ENCODE assay signal across 13 cellular contexts in genomic region chr12:132462778-132463177, GRCh38. TPM values are rescaled to one million over a fixed set of nuclear protein-coding genes. Genes with fewer than 3 reads are reported as not detected.
A peak's percentile ranks its signal among the peaks of the same experiment; 100 is the strongest.
DNase-seq lines count a peak whose midpoint lies in the region; ATAC-seq and TF ChIP-seq lines count a peak whose summit lies in the region.
"Had no signal": no experiment of that assay in that cellular context is flagged by ENCODE, and none has a peak within 500 bp of the region (broad histone marks: within the 10 kb centered on the region; RNA-seq: fewer than 3 reads in every experiment).

No MANE protein-coding gene starts in this region.

- no peak for DNase-seq in CD4-positive, alpha-beta T cell
- no peak for DNase-seq in activated CD8-positive, alpha-beta T cell treated with anti-CD3 and anti-CD28 coated beads, Interleukin-2, amount 10 ng/mL, durations not matched to agents 7 days and 5 days
- no peak for DNase-seq in natural killer cell
- no peak for DNase-seq in activated CD4-positive, alpha-beta T cell treated with anti-CD3 and anti-CD28 coated beads, Interleukin-2, amount 10 ng/mL, durations not matched to agents 24 days and 14 days
- DNase-seq in stimulated activated naive CD4-positive, alpha-beta T cell treated with Interleukin-2 at 50 U/mL for 16 hours (lab: John Stamatoyannopoulos, UW), result no peak
- DNase-seq in dedifferentiated amniotic fluid mesenchymal stem cell (ENCODE audit: extremely low spot score), result no peak
- DNase-seq: COR-L47, DMS153, Kasumi-1, NCI-H1417 treated with DMSO at 0.1 percent for 48 hours, NCI-H2029 treated with DMSO at 0.1 percent for 48 hours, NCI-H510A treated with DMSO at 0.1 percent for 48 hours had no signal

- POLR2A ChIA-PET in CD4-positive, alpha-beta T cell (lab: Charles Lee), result interaction anchor here (0.7 kb wide), 1 partner anchor 15 kb away, joined by 3 read pairs; no protein-coding TSS in a partner anchor
- POLR2A ChIA-PET in activated CD8-positive, alpha-beta T cell treated with anti-CD3 and anti-CD28 coated beads, Interleukin-2, amount 10 ng/mL, durations not matched to agents 7 days and 5 days (lab: Charles Lee), result interaction anchor here (0.6 to 1.3 kb wide), 4 partner anchors 10 to 26 kb away, joined by 3 to 5 read pairs (median 4); no protein-coding TSS in a partner anchor

- CTCF ChIA-PET in CD4-positive, alpha-beta T cell (lab: Charles Lee), result no interaction called here
- CTCF ChIA-PET in activated CD8-positive, alpha-beta T cell treated with anti-CD3 and anti-CD28 coated beads, Interleukin-2, amount 10 ng/mL, durations not matched to agents 7 days and 5 days (lab: Charles Lee), result interaction anchor here (1.1 to 1.7 kb wide), 2 partner anchors 9 to 15 kb away, joined by 3 to 5 read pairs; no protein-coding TSS in a partner anchor

- H3K27ac ChIP-seq in CD4-positive, alpha-beta T cell (ENCODE audit: low read depth, low read length), result no peak overlapping the region

- H3K4me3 Mint-ChIP-seq in CD4-positive, alpha-beta T cell, result no peak overlapping the region
- no peak overlapping the region for H3K4me3 Mint-ChIP-seq in activated CD8-positive, alpha-beta T cell treated with anti-CD3 and anti-CD28 coated beads, Interleukin-2, amount 10 ng/mL, durations not matched to agents 7 days and 5 days
- no peak overlapping the region for H3K4me3 Mint-ChIP-seq in natural killer cell
- H3K4me3 Mint-ChIP-seq in activated CD4-positive, alpha-beta T cell treated with anti-CD3 and anti-CD28 coated beads, Interleukin-2, amount 10 ng/mL, durations not matched to agents 24 days and 14 days, result no peak overlapping the region

- intact Hi-C loops in CD4-positive, alpha-beta T cell (cut with DNase I, micrococcal nuclease), result no loop called here
- intact Hi-C loops in natural killer cell (cut with micrococcal nuclease), result no loop called here
- intact Hi-C loops in activated CD4-positive, alpha-beta T cell treated with anti-CD3 and anti-CD28 coated beads, Interleukin-2, amount 10 ng/mL, durations not matched to agents 24 days and 14 days (cut with micrococcal nuclease), result no loop called here

- no peaks in the 10 kb centered on the region for H3K27me3 Mint-ChIP-seq in CD4-positive, alpha-beta T cell
- peaks cover under 1% of the 10 kb centered on the region for H3K27me3 Mint-ChIP-seq in activated CD8-positive, alpha-beta T cell treated with anti-CD3 and anti-CD28 coated beads, Interleukin-2, amount 10 ng/mL, durations not matched to agents 7 days and 5 days (ENCODE audit: low read depth)
- peaks cover 0 to 8% of the 10 kb centered on the region in 2 donors for H3K27me3 Mint-ChIP-seq in natural killer cell (ENCODE audit: low read depth in 2 of 2)
- peaks cover under 1% of the 10 kb centered on the region for H3K27me3 Mint-ChIP-seq in activated CD4-positive, alpha-beta T cell treated with anti-CD3 and anti-CD28 coated beads, Interleukin-2, amount 10 ng/mL, durations not matched to agents 24 days and 14 days

- no peaks in the 10 kb centered on the region for H3K9me3 ChIP-seq in CD4-positive, alpha-beta T cell (ENCODE audit: control insufficient read depth, low read length)

- no peaks in the 10 kb centered on the region for H3K27me3 ChIP-seq in CD4-positive, alpha-beta T cell (ENCODE audit: control insufficient read depth, insufficient read depth, low read length)

- no peaks in the 10 kb centered on the region for H3K36me3 Mint-ChIP-seq in CD4-positive, alpha-beta T cell (ENCODE audit: low read depth)
- H3K36me3 Mint-ChIP-seq in activated CD8-positive, alpha-beta T cell treated with anti-CD3 and anti-CD28 coated beads, Interleukin-2, amount 10 ng/mL, durations not matched to agents 7 days and 5 days (ENCODE audit: low read depth), result no peaks in the 10 kb centered on the region
- H3K36me3 Mint-ChIP-seq in natural killer cell, result no peaks in the 10 kb centered on the region
- no peaks in the 10 kb centered on the region for H3K36me3 Mint-ChIP-seq in activated CD4-positive, alpha-beta T cell treated with anti-CD3 and anti-CD28 coated beads, Interleukin-2, amount 10 ng/mL, durations not matched to agents 24 days and 14 days (ENCODE audit: low read depth)

- no peak for TF ChIP-seq CTCF in CD4-positive, alpha-beta T cell (IDR thresholded peaks at IDR 0.05)
- no peak for TF ChIP-seq CTCF in natural killer cell (IDR thresholded peaks at IDR 0.05)

- no peaks in the 10 kb centered on the region for H3K9me3 Mint-ChIP-seq in CD4-positive, alpha-beta T cell
- H3K9me3 Mint-ChIP-seq in activated CD8-positive, alpha-beta T cell treated with anti-CD3 and anti-CD28 coated beads, Interleukin-2, amount 10 ng/mL, durations not matched to agents 7 days and 5 days (ENCODE audit: insufficient read depth), result peaks cover 5% of the 10 kb centered on the region
- no peaks in the 10 kb centered on the region for H3K9me3 Mint-ChIP-seq in natural killer cell
- peaks cover 4% of the 10 kb centered on the region for H3K9me3 Mint-ChIP-seq in activated CD4-positive, alpha-beta T cell treated with anti-CD3 and anti-CD28 coated beads, Interleukin-2, amount 10 ng/mL, durations not matched to agents 24 days and 14 days

- ATAC-seq in CD4-positive, alpha-beta T cell (ENCODE audit: poor library complexity), result peak; percentile 34
- ATAC-seq in GM18511 (IDR thresholded peaks at IDR 0.05; ENCODE audit: unreplicated experiment) (peak; percentile 61), natural killer cell (peak in 2 of 3 donors; percentile 91 to 92)
- peak; percentile 36 for ATAC-seq in activated CD8-positive, alpha-beta T cell treated with anti-CD3 and anti-CD28 coated beads, Interleukin-2, amount 10 ng/mL, durations not matched to agents 7 days and 5 days

- peaks cover 16% of the 10 kb centered on the region for H3K4me1 Mint-ChIP-seq in CD4-positive, alpha-beta T cell (ENCODE audit: low read depth)
- peaks cover 8% of the 10 kb centered on the region for H3K4me1 Mint-ChIP-seq in activated CD8-positive, alpha-beta T cell treated with anti-CD3 and anti-CD28 coated beads, Interleukin-2, amount 10 ng/mL, durations not matched to agents 7 days and 5 days (ENCODE audit: low read depth)
- peaks cover 0 to 4% of the 10 kb centered on the region in 2 donors for H3K4me1 Mint-ChIP-seq in natural killer cell
- H3K4me1 Mint-ChIP-seq in activated CD4-positive, alpha-beta T cell treated with anti-CD3 and anti-CD28 coated beads, Interleukin-2, amount 10 ng/mL, durations not matched to agents 24 days and 14 days, result peaks cover 2% of the 10 kb centered on the region

- no peak overlapping the region for H3K27ac Mint-ChIP-seq in CD4-positive, alpha-beta T cell
- H3K27ac Mint-ChIP-seq in activated CD8-positive, alpha-beta T cell treated with anti-CD3 and anti-CD28 coated beads, Interleukin-2, amount 10 ng/mL, durations not matched to agents 7 days and 5 days, result no peak overlapping the region
- no peak overlapping the region for H3K27ac Mint-ChIP-seq in natural killer cell
- H3K27ac Mint-ChIP-seq in activated CD4-positive, alpha-beta T cell treated with anti-CD3 and anti-CD28 coated beads, Interleukin-2, amount 10 ng/mL, durations not matched to agents 24 days and 14 days, result no peak overlapping the region

RNA-seq across cellular contexts. Expression of gene FBRSL1, which starts 27.2 kb away (rescaled TPM):
- total RNA-seq in CD4-positive, alpha-beta T cell, result 10 to 100 TPM; 75.8 to 80.7 TPM
- 10 to 100 TPM; 51.2 to 58.5 TPM for total RNA-seq in activated CD8-positive, alpha-beta T cell treated with anti-CD3 and anti-CD28 coated beads, Interleukin-2, amount 10 ng/mL, durations not matched to agents 7 days and 5 days
- 10 to 100 TPM; 67.5 to 78.0 (median 76.2) TPM for total RNA-seq in natural killer cell
- 91.3 and 96.1 TPM in 2 replicates for total RNA-seq in activated CD4-positive, alpha-beta T cell treated with anti-CD3 and anti-CD28 coated beads, Interleukin-2, amount 10 ng/mL, durations not matched to agents 24 days and 14 days

Comparison
In these comparisons a context has a peak if more than half of its experiments do, and no peak if none do; other contexts are left out.
1. ATAC-seq: peak in every context shown above with its lines; median percentile 92 in natural killer cell; 61 in GM18511; 36 in activated CD8-positive, alpha-beta T cell treated with anti-CD3 and anti-CD28 coated beads, Interleukin-2, amount 10 ng/mL, durations not matched to agents 7 days and 5 days; 34 in CD4-positive, alpha-beta T cell.